In the genomic region with DNA sequence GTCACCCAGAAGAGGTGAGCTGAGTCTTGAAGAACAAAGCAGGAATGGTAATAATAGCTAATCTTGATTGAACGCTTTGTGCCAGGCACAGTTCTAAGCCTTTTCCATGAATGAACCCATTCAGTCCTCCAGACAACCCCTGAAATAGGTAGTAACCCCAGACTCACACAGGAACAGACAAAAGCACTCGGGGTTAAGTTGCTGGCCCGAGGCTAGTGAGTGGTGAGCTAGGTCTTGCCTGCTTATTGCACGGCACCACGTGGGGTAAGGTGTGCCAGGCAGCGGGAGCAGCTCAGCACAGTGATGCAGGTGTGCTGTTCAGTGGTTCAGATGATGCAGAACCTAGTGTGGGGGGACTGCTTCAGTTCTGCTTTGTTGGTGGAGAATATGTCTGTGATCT, we compare ENCODE assay signal across 22 cellular contexts.
DNase-seq lines count a peak whose midpoint lies in the region; ATAC-seq, FAIRE-seq and TF ChIP-seq lines count a peak whose summit lies in the region.
"Had no signal": no experiment of that assay in that cellular context is flagged by ENCODE, and none has a peak within 500 bp of the region (broad histone marks: within the 10 kb centered on the region; RNA-seq: fewer than 3 reads in every experiment).

No MANE protein-coding gene starts in this region.

- H3K79me2 ChIP-seq in SK-N-SH (ENCODE audit: insufficient read depth) (peaks cover 58% of the 10 kb centered on the region), mammary epithelial cell (ENCODE audit: insufficient read depth, low read length) (no peaks in the 10 kb centered on the region), osteoblast (ENCODE audit: insufficient read depth, low read length) (peaks cover 97% of the 10 kb centered on the region)

- dilution Hi-C loops in mammary epithelial cell (cut with HindIII; ENCODE audit: low sequenced_read_pairs), result no loop called here

- H3K27me3 ChIP-seq in SK-N-SH (ENCODE audit: insufficient read depth) (no peaks in the 10 kb centered on the region), mammary epithelial cell (ENCODE audit: insufficient read depth, low read length) (no peaks in the 10 kb centered on the region), osteoblast (ENCODE audit: insufficient read depth, low read length) (no peaks in the 10 kb centered on the region)
- H3K27me3 ChIP-seq: colonic mucosa had no signal

- no peak for DNase-seq in SK-N-SH
- DNase-seq in mammary epithelial cell, result peak; percentile 34
- no peak for DNase-seq in osteoblast (ENCODE audit: insufficient read length, low spot score, missing footprints)
- no peak for DNase-seq in urothelium cell line (ENCODE audit: low spot score)
- no peak for DNase-seq in T1000 (lab: John Stamatoyannopoulos, UW)
- DNase-seq in SHP77 treated with DMSO at 0.1 percent for 48 hours (lab: John Stamatoyannopoulos, UW), result no peak
- DNase-seq in NCI-H510A treated with DMSO at 0.1 percent for 48 hours (lab: John Stamatoyannopoulos, UW), result no peak
- DNase-seq: activated CD8-positive, alpha-beta T cell treated with anti-CD3 and anti-CD28 coated beads for 36 hours; activated effector memory CD4-positive, alpha-beta T cell treated with Interleukin-2 at 50 U/mL for 16 hours; AML-193; CD8-positive, alpha-beta T cell; colonic mucosa; HCEC 1CT; kidney; NCI-H2081 treated with DMSO at 0.1 percent for 48 hours; PC-3; SIG-M5 had no signal

- no peaks in the 10 kb centered on the region for H3K9me2 ChIP-seq in SK-N-SH

- no peak for TF ChIP-seq RAD21 in SK-N-SH (IDR thresholded peaks at IDR 0.05; ENCODE audit: low read length)

- BruUV-seq in mammary epithelial cell (replicated peaks; lab: Mats Ljungman, UMichigan), result no TSS peak

- POLR2A ChIA-PET in SK-N-SH (lab: Yijun Ruan, JAX), result no interaction called here

- peaks cover 28% of the 10 kb centered on the region for H3F3A ChIP-seq in SK-N-SH (replicated peaks; ENCODE audit: insufficient read depth)

- no peak for TF ChIP-seq CTCF in SK-N-SH (IDR thresholded peaks at IDR 0.05)
- TF ChIP-seq CTCF in mammary epithelial cell (conservative IDR thresholded peaks at IDR 0.05 in 1 of 2, IDR thresholded peaks at IDR 0.05 in 1 of 2; ENCODE audit: extremely low read depth in 1 of 2, insufficient read depth in 1 of 2, low read depth in 1 of 2, low read length in 2 of 2), result no peak
- no peak for TF ChIP-seq CTCF in osteoblast (IDR thresholded peaks at IDR 0.05; ENCODE audit: extremely low read depth, low read depth, low read length)

- H3K4me2 ChIP-seq in SK-N-SH (peak overlapping the region; percentile 61; the same call in 1 of the 2 replicates), mammary epithelial cell (ENCODE audit: insufficient read depth, low read depth, low read length) (no peak overlapping the region), osteoblast (ENCODE audit: insufficient read depth, low read length) (no peak overlapping the region)

- H3K27ac ChIP-seq in SK-N-SH (ENCODE audit: low read depth in 2 of 2, low read length in 1 of 2) (peak overlapping the region in 1 of 2 experiments; percentile 92; a peak in 2 of 4 replicates), mammary epithelial cell (ENCODE audit: insufficient read depth, low read depth, low read length) (no peak overlapping the region), osteoblast (ENCODE audit: low read depth, low read length) (peak overlapping the region; percentile 94)
- H3K27ac ChIP-seq: 22Rv1, colonic mucosa had no signal

- in situ Hi-C loops in mammary epithelial cell (cut with MboI; ENCODE audit: low sequenced_read_pairs in 2 of 2), result no loop called here

- intact Hi-C loops in mammary epithelial cell (cut with micrococcal nuclease), result no loop called here

- H2AFZ ChIP-seq in SK-N-SH (ENCODE audit: low read depth), result no peak overlapping the region
- no peak overlapping the region for H2AFZ ChIP-seq in mammary epithelial cell (ENCODE audit: low read depth, low read length)
- H2AFZ ChIP-seq in osteoblast (ENCODE audit: low read length), result no peak overlapping the region

- no peak for ATAC-seq in SK-N-SH treated with all-trans-retinoic acid at 6 μM for 48 hours
- ATAC-seq: activated CD4-positive, CD25-positive, alpha-beta regulatory T cell treated with anti-CD3 and anti-CD28 coated beads, Interleukin-2, amount 50 U/mL, for 24 hours; activated CD8-positive, alpha-beta T cell treated with anti-CD3 and anti-CD28 coated beads for 36 hours; CD8-positive, alpha-beta T cell; PC-3 had no signal

- H3K4me3 ChIP-seq in SK-N-SH (ENCODE audit: low read depth in 2 of 2, low read length in 1 of 2) (no peak overlapping the region), mammary epithelial cell (replicated peaks in 1 of 3; ENCODE audit: insufficient read depth in 1 of 3, low read depth in 2 of 3, low read length in 3 of 3) (no peak overlapping the region), osteoblast (ENCODE audit: insufficient read depth, low read length) (no peak overlapping the region)
- H3K4me3 ChIP-seq: colonic mucosa, lung, skin epidermis had no signal

- CTCF ChIA-PET in SK-N-SH (lab: Yijun Ruan, JAX) (interaction anchor here (1.4 to 4.6 kb wide), 4 partner anchors 12 to 269 kb away, joined by 3 to 22 read pairs (median 6); no protein-coding TSS in a partner anchor), mammary epithelial cell (lab: Charles Lee; ENCODE audit: low non-redundant PET) (no interaction called here)

- TF ChIP-seq EP300 in SK-N-SH (IDR thresholded peaks at IDR 0.05; ENCODE audit: borderline replicate concordance in 1 of 2, low read depth in 1 of 2, low read length in 1 of 2), result no peak

- 95% methylated on average over 6 of the region's 6 CpGs for WGBS in SK-N-SH (ENCODE audit: low lambda C conversion rate)
- WGBS in mammary epithelial cell (ENCODE audit: low coverage, missing lambda C conversion rate), result 60% methylated on average over 5 of the region's 6 CpGs

- FAIRE-seq in urothelium cell line (lab: Jason Lieb, UNC), result peak; percentile 88
- FAIRE-seq: kidney had no signal

- H3K9me3 ChIP-seq in SK-N-SH, result no peaks in the 10 kb centered on the region
- no peaks in the 10 kb centered on the region for H3K9me3 ChIP-seq in mammary epithelial cell (replicated peaks; ENCODE audit: insufficient read depth, low read length)
- H3K9me3 ChIP-seq in osteoblast (ENCODE audit: low read depth, low read length), result no peaks in the 10 kb centered on the region
- H3K9me3 ChIP-seq: colonic mucosa had no signal

- H3K36me3 ChIP-seq in SK-N-SH (replicated peaks in 1 of 2; ENCODE audit: control insufficient read depth in 1 of 2, insufficient read depth in 2 of 2, low read length in 1 of 2), result peaks cover 0 to 1% of the 10 kb centered on the region in 2 experiments
- no peaks in the 10 kb centered on the region for H3K36me3 ChIP-seq in mammary epithelial cell (ENCODE audit: insufficient read depth, low read length)
- H3K36me3 ChIP-seq in osteoblast (ENCODE audit: insufficient read depth, low read length), result peaks cover 63% of the 10 kb centered on the region
- H3K36me3 ChIP-seq: colonic mucosa had no signal

- H3K4me1 ChIP-seq in SK-N-SH (ENCODE audit: control insufficient read depth in 1 of 2, insufficient read depth in 2 of 2, low read depth in 1 of 2, low read length in 1 of 2) (peaks cover 21 to 40% of the 10 kb centered on the region in 2 experiments), mammary epithelial cell (ENCODE audit: insufficient read depth, low read length) (peaks cover 11% of the 10 kb centered on the region), osteoblast (ENCODE audit: insufficient read depth, low read length) (peaks cover 49% of the 10 kb centered on the region)
- H3K4me1 ChIP-seq: colonic mucosa had no signal

- H4K20me1 ChIP-seq in SK-N-SH (ENCODE audit: insufficient read depth) (no peaks in the 10 kb centered on the region), mammary epithelial cell (ENCODE audit: insufficient read depth, low read length) (no peaks in the 10 kb centered on the region), osteoblast (ENCODE audit: insufficient read depth, low read length) (peaks cover 89% of the 10 kb centered on the region)

- H3K9ac ChIP-seq in SK-N-SH (no peak overlapping the region), mammary epithelial cell (ENCODE audit: insufficient read depth, low read length) (no peak overlapping the region)

TF ChIP-seq in SK-N-SH, 30 proteins besides CTCF, POLR2A, EP300 and RAD21:
- TF ChIP-seq RXRA (IDR thresholded peaks at IDR 0.05; ENCODE audit: borderline replicate concordance, low read depth) (no peak), FOXM1 (IDR thresholded peaks at IDR 0.05; ENCODE audit: low read depth) (no peak), TCF12 (IDR thresholded peaks at IDR 0.05) (no peak), GABPA (IDR thresholded peaks at IDR 0.05; ENCODE audit: low read depth) (no peak), TEAD4 (IDR thresholded peaks at IDR 0.05; ENCODE audit: borderline replicate concordance, insufficient read depth) (no peak)
- TF ChIP-seq, protein P1, sequence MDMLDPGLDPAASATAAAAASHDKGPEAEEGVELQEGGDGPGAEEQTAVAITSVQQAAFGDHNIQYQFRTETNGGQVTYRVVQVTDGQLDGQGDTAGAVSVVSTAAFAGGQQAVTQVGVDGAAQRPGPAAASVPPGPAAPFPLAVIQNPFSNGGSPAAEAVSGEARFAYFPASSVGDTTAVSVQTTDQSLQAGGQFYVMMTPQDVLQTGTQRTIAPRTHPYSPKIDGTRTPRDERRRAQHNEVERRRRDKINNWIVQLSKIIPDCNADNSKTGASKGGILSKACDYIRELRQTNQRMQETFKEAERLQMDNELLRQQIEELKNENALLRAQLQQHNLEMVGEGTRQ (IDR thresholded peaks at IDR 0.05; ENCODE audit: borderline replicate concordance, low read depth, low read length), result no peak

TF ChIP-seq in SK-N-SH treated with all-trans-retinoic acid at 6 μM for 48 hours, 23 proteins besides CTCF, POLR2A, EP300 and RAD21 (continues in another document):
- TF ChIP-seq ZNF70 (CRISPR knock-in tag; IDR thresholded peaks at IDR 0.05) (no peak), ARNTL (CRISPR knock-in tag; IDR thresholded peaks at IDR 0.05; ENCODE audit: borderline replicate concordance, low read depth) (no peak), CSDC2 (CRISPR knock-in tag; IDR thresholded peaks at IDR 0.05) (no peak), ZNF8 (CRISPR knock-in tag; IDR thresholded peaks at IDR 0.05) (no peak)
- TF ChIP-seq, protein P2, sequence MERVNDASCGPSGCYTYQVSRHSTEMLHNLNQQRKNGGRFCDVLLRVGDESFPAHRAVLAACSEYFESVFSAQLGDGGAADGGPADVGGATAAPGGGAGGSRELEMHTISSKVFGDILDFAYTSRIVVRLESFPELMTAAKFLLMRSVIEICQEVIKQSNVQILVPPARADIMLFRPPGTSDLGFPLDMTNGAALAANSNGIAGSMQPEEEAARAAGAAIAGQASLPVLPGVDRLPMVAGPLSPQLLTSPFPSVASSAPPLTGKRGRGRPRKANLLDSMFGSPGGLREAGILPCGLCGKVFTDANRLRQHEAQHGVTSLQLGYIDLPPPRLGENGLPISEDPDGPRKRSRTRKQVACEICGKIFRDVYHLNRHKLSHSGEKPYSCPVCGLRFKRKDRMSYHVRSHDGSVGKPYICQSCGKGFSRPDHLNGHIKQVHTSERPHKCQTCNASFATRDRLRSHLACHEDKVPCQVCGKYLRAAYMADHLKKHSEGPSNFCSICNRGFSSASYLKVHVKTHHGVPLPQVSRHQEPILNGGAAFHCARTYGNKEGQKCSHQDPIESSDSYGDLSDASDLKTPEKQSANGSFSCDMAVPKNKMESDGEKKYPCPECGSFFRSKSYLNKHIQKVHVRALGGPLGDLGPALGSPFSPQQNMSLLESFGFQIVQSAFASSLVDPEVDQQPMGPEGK (CRISPR knock-in tag; IDR thresholded peaks at IDR 0.05; ENCODE audit: borderline replicate concordance), result no peak
